1 cellular context compared by ENCODE assay signal in genomic region chr7:64636386-64636785, GRCh38.
TF ChIP-seq lines count a peak whose summit lies in the region.

No MANE protein-coding gene starts in this region.

TF ChIP-seq in K562, 482 proteins besides CTCF, POLR2A, EP300 and RAD21 (continued from another document):
- TF ChIP-seq XRCC5 (IDR thresholded peaks at IDR 0.05; ENCODE audit: low read depth, low read length) (no peak), NCOA2 (IDR thresholded peaks at IDR 0.05; ENCODE audit: partially characterized antibody in 2 of 2) (no peak), ZNF639 (CRISPR knock-in tag; conservative IDR thresholded peaks at IDR 0.05 in 1 of 2, IDR thresholded peaks at IDR 0.05 in 1 of 2) (no peak), RBBP5 (IDR thresholded peaks at IDR 0.05; ENCODE audit: borderline replicate concordance, insufficient read depth, low read length, poor library complexity, severe bottlenecking) (no peak)
